18 cellular contexts compared by ENCODE assay signal in genomic region chr6:149122850-149123821, GRCh38.
A peak's percentile ranks its signal among the peaks of the same experiment; 100 is the strongest.
DNase-seq lines count a peak whose midpoint lies in the region; ATAC-seq and TF ChIP-seq lines count a peak whose summit lies in the region.
"Had no signal": no experiment of that assay in that cellular context is flagged by ENCODE, and none has a peak within 500 bp of the region (broad histone marks: within the 10 kb centered on the region; RNA-seq: fewer than 3 reads in every experiment).

No MANE protein-coding gene starts in this region.

- intact Hi-C loops in natural killer cell (cut with micrococcal nuclease) = no loop called here

- peak; percentile 28 to 56 for ATAC-seq in activated CD4-positive, CD25-positive, alpha-beta regulatory T cell treated with anti-CD3 and anti-CD28 coated beads, Interleukin-2, amount 50 U/mL, for 24 hours
- no peak for ATAC-seq in natural killer cell treated with Interleukin-12 subunit alpha and Interleukin-12 subunit beta and Interleukin-15 and Interleukin-18, amount 100 ng/mL, for 72 hours
- no peak for ATAC-seq in natural killer cell
- ATAC-seq in activated T-helper 17 cell treated with anti-CD3 and anti-CD28 coated beads, Interleukin-2, amount 50 U/mL, for 72 hours (replicated peaks) = peak; percentile 57
- peak; percentile 58 for ATAC-seq in stimulated activated effector memory CD8-positive, alpha-beta T cell treated with anti-CD3 and anti-CD28 coated beads, Interleukin-12 subunit alpha, Interleukin-12 subunit beta, amount 100 ng/mL, for 72 hours
- ATAC-seq: HepG2 had no signal

- H3K27me3 Mint-ChIP-seq in natural killer cell treated with Interleukin-12 subunit alpha and Interleukin-12 subunit beta and Interleukin-15 and Interleukin-18, amount 100 ng/mL, for 72 hours = no peaks in the 10 kb centered on the region
- H3K27me3 Mint-ChIP-seq in natural killer cell (ENCODE audit: low read depth in 2 of 2) = peaks cover 6 to 24% of the 10 kb centered on the region in 2 donors
- H3K27me3 Mint-ChIP-seq in activated T-helper 17 cell treated with anti-CD3 and anti-CD28 coated beads, Interleukin-2, amount 50 U/mL, for 72 hours = no peaks in the 10 kb centered on the region

- H3K36me3 Mint-ChIP-seq in natural killer cell treated with Interleukin-12 subunit alpha and Interleukin-12 subunit beta and Interleukin-15 and Interleukin-18, amount 100 ng/mL, for 72 hours = peaks cover 26% of the 10 kb centered on the region
- no peaks in the 10 kb centered on the region for H3K36me3 Mint-ChIP-seq in natural killer cell
- no peaks in the 10 kb centered on the region for H3K36me3 Mint-ChIP-seq in activated T-helper 17 cell treated with anti-CD3 and anti-CD28 coated beads, Interleukin-2, amount 50 U/mL, for 72 hours (ENCODE audit: low read depth)
- no peaks in the 10 kb centered on the region for H3K36me3 Mint-ChIP-seq in stimulated activated effector memory CD8-positive, alpha-beta T cell treated with anti-CD3 and anti-CD28 coated beads, Interleukin-12 subunit alpha, Interleukin-12 subunit beta, amount 100 ng/mL, for 72 hours

- H3K27ac Mint-ChIP-seq in natural killer cell treated with Interleukin-12 subunit alpha and Interleukin-12 subunit beta and Interleukin-15 and Interleukin-18, amount 100 ng/mL, for 72 hours = peak overlapping the region; percentile 62 to 79
- no peak overlapping the region for H3K27ac Mint-ChIP-seq in natural killer cell
- peak overlapping the region; percentile 92 for H3K27ac Mint-ChIP-seq in activated T-helper 17 cell treated with anti-CD3 and anti-CD28 coated beads, Interleukin-2, amount 50 U/mL, for 72 hours
- H3K27ac Mint-ChIP-seq in stimulated activated effector memory CD8-positive, alpha-beta T cell treated with anti-CD3 and anti-CD28 coated beads, Interleukin-12 subunit alpha, Interleukin-12 subunit beta, amount 100 ng/mL, for 72 hours = peak overlapping the region; percentile 48

- TF ChIP-seq CTCF in natural killer cell (IDR thresholded peaks at IDR 0.05) = no peak

- H3K9me3 Mint-ChIP-seq in natural killer cell treated with Interleukin-12 subunit alpha and Interleukin-12 subunit beta and Interleukin-15 and Interleukin-18, amount 100 ng/mL, for 72 hours = peaks cover 4% of the 10 kb centered on the region
- no peaks in the 10 kb centered on the region for H3K9me3 Mint-ChIP-seq in natural killer cell
- H3K9me3 Mint-ChIP-seq in activated T-helper 17 cell treated with anti-CD3 and anti-CD28 coated beads, Interleukin-2, amount 50 U/mL, for 72 hours = peaks cover 9% of the 10 kb centered on the region
- peaks cover 8% of the 10 kb centered on the region for H3K9me3 Mint-ChIP-seq in stimulated activated effector memory CD8-positive, alpha-beta T cell treated with anti-CD3 and anti-CD28 coated beads, Interleukin-12 subunit alpha, Interleukin-12 subunit beta, amount 100 ng/mL, for 72 hours

- peaks cover 25 to 28% of the 10 kb centered on the region in 2 donors for H3K4me1 Mint-ChIP-seq in natural killer cell treated with Interleukin-12 subunit alpha and Interleukin-12 subunit beta and Interleukin-15 and Interleukin-18, amount 100 ng/mL, for 72 hours (ENCODE audit: low read depth in 2 of 2)
- H3K4me1 Mint-ChIP-seq in natural killer cell = peaks cover 0 to 2% of the 10 kb centered on the region in 2 donors
- peaks cover 34% of the 10 kb centered on the region for H3K4me1 Mint-ChIP-seq in activated T-helper 17 cell treated with anti-CD3 and anti-CD28 coated beads, Interleukin-2, amount 50 U/mL, for 72 hours
- H3K4me1 Mint-ChIP-seq in stimulated activated effector memory CD8-positive, alpha-beta T cell treated with anti-CD3 and anti-CD28 coated beads, Interleukin-12 subunit alpha, Interleukin-12 subunit beta, amount 100 ng/mL, for 72 hours = peaks cover 52% of the 10 kb centered on the region

- H3K4me3 Mint-ChIP-seq in natural killer cell treated with Interleukin-12 subunit alpha and Interleukin-12 subunit beta and Interleukin-15 and Interleukin-18, amount 100 ng/mL, for 72 hours = peak overlapping the region; percentile 38
- no peak overlapping the region for H3K4me3 Mint-ChIP-seq in natural killer cell
- peak overlapping the region; percentile 45 for H3K4me3 Mint-ChIP-seq in activated T-helper 17 cell treated with anti-CD3 and anti-CD28 coated beads, Interleukin-2, amount 50 U/mL, for 72 hours
- H3K4me3 Mint-ChIP-seq in stimulated activated effector memory CD8-positive, alpha-beta T cell treated with anti-CD3 and anti-CD28 coated beads, Interleukin-12 subunit alpha, Interleukin-12 subunit beta, amount 100 ng/mL, for 72 hours = peak overlapping the region; percentile 3

- no peak for DNase-seq in activated CD4-positive, CD25-positive, alpha-beta regulatory T cell (lab: John Stamatoyannopoulos, UW)
- DNase-seq in natural killer cell treated with Interleukin-12 subunit alpha and Interleukin-12 subunit beta and Interleukin-15 and Interleukin-18, amount 100 ng/mL, for 72 hours (ENCODE audit: low spot score) = no peak
- DNase-seq in natural killer cell (no peak), dermis blood vessel endothelial cell (no peak), NCI-H1092 (lab: John Stamatoyannopoulos, UW) (no peak)
- DNase-seq in stimulated activated effector memory CD8-positive, alpha-beta T cell treated with anti-CD3 and anti-CD28 coated beads, Interleukin-12 subunit alpha, Interleukin-12 subunit beta, amount 100 ng/mL, for 72 hours (ENCODE audit: low spot score in 2 of 2) = peak in 1 of 2 donors; percentile 42
- DNase-seq: 8988T, COR-L47, DMS53, HCEC 1CT, Karpas-422, MM.1S, NCI-H1417, NCI-H2029 treated with DMSO at 0.1 percent for 48 hours, NCI-H510A had no signal

Comparison
In these comparisons a context has a peak if more than half of its experiments do, and no peak if none do; other contexts are left out.
1. H3K27ac Mint-ChIP-seq: peak in natural killer cell treated with Interleukin-12 subunit alpha and Interleukin-12 subunit beta and Interleukin-15 and Interleukin-18, amount 100 ng/mL, for 72 hours (2 of 2), activated T-helper 17 cell treated with anti-CD3 and anti-CD28 coated beads, Interleukin-2, amount 50 U/mL, for 72 hours (single experiment) and stimulated activated effector memory CD8-positive, alpha-beta T cell treated with anti-CD3 and anti-CD28 coated beads, Interleukin-12 subunit alpha, Interleukin-12 subunit beta, amount 100 ng/mL, for 72 hours (single experiment); none in natural killer cell (0 of 2).
2. ATAC-seq: peak in activated CD4-positive, CD25-positive, alpha-beta regulatory T cell treated with anti-CD3 and anti-CD28 coated beads, Interleukin-2, amount 50 U/mL, for 24 hours (2 of 2), activated T-helper 17 cell treated with anti-CD3 and anti-CD28 coated beads, Interleukin-2, amount 50 U/mL, for 72 hours (single experiment) and stimulated activated effector memory CD8-positive, alpha-beta T cell treated with anti-CD3 and anti-CD28 coated beads, Interleukin-12 subunit alpha, Interleukin-12 subunit beta, amount 100 ng/mL, for 72 hours (single experiment); none in natural killer cell treated with Interleukin-12 subunit alpha and Interleukin-12 subunit beta and Interleukin-15 and Interleukin-18, amount 100 ng/mL, for 72 hours (0 of 2) and natural killer cell (0 of 3).